Comparison of ENCODE assay signal across 20 cellular contexts in genomic region chr3:12908136-12908730, GRCh38.
"Had no signal": no experiment of that assay in that cellular context is flagged by ENCODE, and none has a peak within 500 bp of the region (broad histone marks: within the 10 kb centered on the region; RNA-seq: fewer than 3 reads in every experiment).

No MANE protein-coding gene starts in this region.

- H3K9me3 ChIP-seq: body of pancreas, left ventricle myocardium inferior, SK-N-SH, spleen, tibial artery had no signal

- H3K4me3 ChIP-seq: body of pancreas, cardiac muscle cell, left ventricle myocardium inferior, spleen, tibial artery had no signal

- H3K4me3 Mint-ChIP-seq: activated CD4-positive, alpha-beta T cell treated with anti-CD3 and anti-CD28 coated beads, Interleukin-2, amount 10 ng/mL, durations not matched to agents 7 days and 5 days; activated CD8-positive, alpha-beta T cell treated with anti-CD3 and anti-CD28 coated beads for 36 hours; activated naive CD8-positive, alpha-beta T cell treated with anti-CD3 and anti-CD28 coated beads, Interleukin-2, amount 50 U/mL, for 24 hours; dendritic cell treated with granulocyte-macrophage colony-stimulating factor and Interleukin-4, amounts not matched to agents 40 ng/mL and 50 ng/mL, for 4 days; neural crest cell; stimulated activated naive CD8-positive, alpha-beta T cell treated with anti-CD3 and anti-CD28 coated beads, Interleukin-15, Interleukin-2, amounts not matched to agents 100 ng/mL and 50 ng/mL, for 24 hours had no signal

- H3K4me1 ChIP-seq: body of pancreas had no signal

- DNase-seq: activated CD4-positive, alpha-beta T cell treated with anti-CD3 and anti-CD28 coated beads, Interleukin-2, amount 10 ng/mL, durations not matched to agents 7 days and 5 days; activated CD8-positive, alpha-beta T cell treated with anti-CD3 and anti-CD28 coated beads for 36 hours; activated naive CD4-positive, alpha-beta T cell treated with Interleukin-2 at 50 U/mL for 16 hours; activated naive CD8-positive, alpha-beta T cell treated with anti-CD3 and anti-CD28 coated beads, Interleukin-2, amount 50 U/mL, for 24 hours; body of pancreas; effector CD8-positive, alpha-beta T cell; foreskin melanocyte; left ventricle myocardium inferior; midbrain; SK-N-SH; spleen; stimulated activated CD4-positive, alpha-beta T cell treated with anti-CD3 and anti-CD28 coated beads, Interleukin-4, amount 100 ng/mL, for 1 hour; tibial artery had no signal

- H3K9ac ChIP-seq: SK-N-SH had no signal

- H3K27me3 Mint-ChIP-seq: activated CD4-positive, alpha-beta T cell treated with anti-CD3 and anti-CD28 coated beads, Interleukin-2, amount 10 ng/mL, durations not matched to agents 7 days and 5 days; activated CD8-positive, alpha-beta T cell treated with anti-CD3 and anti-CD28 coated beads for 36 hours; activated naive CD8-positive, alpha-beta T cell treated with anti-CD3 and anti-CD28 coated beads, Interleukin-2, amount 50 U/mL, for 24 hours; dendritic cell treated with granulocyte-macrophage colony-stimulating factor and Interleukin-4, amounts not matched to agents 40 ng/mL and 50 ng/mL, for 4 days; stimulated activated naive CD8-positive, alpha-beta T cell treated with anti-CD3 and anti-CD28 coated beads, Interleukin-15, Interleukin-2, amounts not matched to agents 100 ng/mL and 50 ng/mL, for 24 hours had no signal

- ATAC-seq: activated CD4-positive, CD25-positive, alpha-beta regulatory T cell treated with anti-CD3 and anti-CD28 coated beads, Interleukin-2, amount 50 U/mL, for 24 hours; activated CD8-positive, alpha-beta T cell treated with anti-CD3 and anti-CD28 coated beads for 36 hours; activated naive CD8-positive, alpha-beta T cell treated with anti-CD3 and anti-CD28 coated beads, Interleukin-2, amount 50 U/mL, for 24 hours; body of pancreas; esophagus mucosa had no signal

- H3K27ac ChIP-seq: body of pancreas, cardiac muscle cell, left ventricle myocardium inferior, spleen, tibial artery had no signal

- H3K4me2 ChIP-seq: SK-N-SH had no signal

- H3K27me3 ChIP-seq: body of pancreas, cardiac muscle cell, spleen, tibial artery had no signal

- H3K4me1 Mint-ChIP-seq: activated naive CD8-positive, alpha-beta T cell treated with anti-CD3 and anti-CD28 coated beads, Interleukin-2, amount 50 U/mL, for 24 hours; neural crest cell had no signal

- H3K27ac Mint-ChIP-seq: activated CD4-positive, alpha-beta T cell treated with anti-CD3 and anti-CD28 coated beads, Interleukin-2, amount 10 ng/mL, durations not matched to agents 7 days and 5 days; activated CD8-positive, alpha-beta T cell treated with anti-CD3 and anti-CD28 coated beads for 36 hours; activated naive CD8-positive, alpha-beta T cell treated with anti-CD3 and anti-CD28 coated beads, Interleukin-2, amount 50 U/mL, for 24 hours; activated T-helper 2 cell treated with anti-CD3 and anti-CD28 coated beads, Interferon-gamma antibody, Interleukin-2, Interleukin-4, amounts not matched to agents 10 μg/mL and 5 μg/mL and 100 μg/mL, durations not matched to agents 14 hours and 24 hours and 36 hours; dendritic cell treated with granulocyte-macrophage colony-stimulating factor and Interleukin-4, amounts not matched to agents 40 ng/mL and 50 ng/mL, for 4 days; stimulated activated naive CD8-positive, alpha-beta T cell treated with anti-CD3 and anti-CD28 coated beads, Interleukin-15, Interleukin-2, amounts not matched to agents 100 ng/mL and 50 ng/mL, for 24 hours had no signal

- H3K9me3 Mint-ChIP-seq: activated CD4-positive, alpha-beta T cell treated with anti-CD3 and anti-CD28 coated beads, Interleukin-2, amount 10 ng/mL, durations not matched to agents 7 days and 5 days; activated CD8-positive, alpha-beta T cell treated with anti-CD3 and anti-CD28 coated beads for 36 hours; activated naive CD8-positive, alpha-beta T cell treated with anti-CD3 and anti-CD28 coated beads, Interleukin-2, amount 50 U/mL, for 24 hours; activated T-helper 2 cell treated with anti-CD3 and anti-CD28 coated beads, Interferon-gamma antibody, Interleukin-2, Interleukin-4, amounts not matched to agents 10 μg/mL and 5 μg/mL and 100 μg/mL, durations not matched to agents 14 hours and 24 hours and 36 hours; dendritic cell treated with granulocyte-macrophage colony-stimulating factor and Interleukin-4, amounts not matched to agents 40 ng/mL and 50 ng/mL, for 4 days; neural crest cell; stimulated activated naive CD8-positive, alpha-beta T cell treated with anti-CD3 and anti-CD28 coated beads, Interleukin-15, Interleukin-2, amounts not matched to agents 100 ng/mL and 50 ng/mL, for 24 hours had no signal
